ENCODE assay signal across 8 cellular contexts in the genomic region with DNA sequence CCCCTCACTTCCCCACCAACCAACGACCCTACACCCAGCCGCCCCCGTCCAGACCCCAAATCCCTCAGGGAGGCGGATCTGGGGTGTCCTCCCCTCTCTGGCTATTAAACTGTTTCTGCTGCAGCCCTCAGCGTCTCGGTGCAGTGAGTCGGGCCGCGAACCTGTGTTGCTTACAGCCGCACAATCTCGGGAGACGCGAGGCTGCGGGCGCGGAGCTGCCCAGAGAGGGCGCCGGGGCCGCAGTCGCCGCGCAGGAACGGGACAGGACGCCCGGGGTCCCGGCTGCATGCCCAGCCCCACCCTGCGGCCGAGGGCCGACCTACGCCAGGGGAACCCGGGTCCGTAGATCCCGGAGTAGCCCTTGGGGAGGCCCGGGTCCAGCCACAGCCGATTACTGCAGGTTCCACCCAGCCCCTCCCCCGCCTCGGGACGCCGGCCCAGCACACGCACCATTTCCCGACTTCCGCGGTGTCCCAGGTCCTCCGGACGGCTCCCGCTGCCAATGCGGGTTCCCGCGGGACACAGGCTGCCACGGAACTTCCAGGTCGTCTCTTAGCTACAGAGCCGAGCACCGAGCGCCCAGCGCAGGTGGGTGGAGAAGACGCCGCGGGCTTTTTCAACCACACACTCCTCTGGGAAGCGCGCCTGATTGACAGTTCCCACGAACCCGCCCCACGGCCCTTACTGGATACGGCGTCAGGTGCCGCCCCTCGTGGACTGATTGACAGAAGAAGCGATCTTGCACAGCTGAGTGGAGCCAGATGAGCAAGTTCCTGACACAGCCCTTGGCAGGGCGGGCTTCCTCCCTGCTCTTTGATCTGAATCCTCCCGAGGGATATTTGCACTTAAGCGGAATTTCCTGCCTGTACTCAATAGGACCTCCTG. TPM values are rescaled to one million over a fixed set of nuclear protein-coding genes. Genes with fewer than 3 reads are reported as not detected.
DNase-seq lines count a peak whose midpoint lies in the region; ATAC-seq and TF ChIP-seq lines count a peak whose summit lies in the region.

A gene (minus strand): TSS at position 654 of the 885 bp plus-strand sequence. CDS start 201 bp downstream, at position 453.

- POLR2A ChIA-PET in RWPE1 (lab: Yijun Ruan, JAX; ENCODE audit: low non-redundant PET) = no interaction called here

- H3K9me2 ChIP-seq in DOHH2 (replicated peaks; ENCODE audit: control insufficient read depth, low read length) (no peaks in the 10 kb centered on the region), GM23338 (ENCODE audit: insufficient read depth) (no peaks in the 10 kb centered on the region)

- H3K27ac ChIP-seq in DOHH2 (ENCODE audit: low read depth, low read length) = peak within 1 kb of the TSS; percentile 50
- 0 out of 2 replicates have a peak within 1 kb of the TSS, but pooled peaks have one; percentile 53 for H3K27ac ChIP-seq in GM23338 (ENCODE audit: low read depth)
- H3K27ac ChIP-seq in RWPE1 = peak within 1 kb of the TSS; percentile 94

- peaks cover 4% of the 10 kb centered on the region; the same call in 2 of the 3 replicates for H3K4me1 Mint-ChIP-seq in GM23338
- peaks cover 6% of the 10 kb centered on the region for H3K4me1 Mint-ChIP-seq in nephron progenitor cell
- H3K4me1 Mint-ChIP-seq in stimulated activated naive CD8-positive, alpha-beta T cell treated with anti-CD3 and anti-CD28 coated beads, Interleukin-15, Interleukin-2, amounts not matched to agents 100 ng/mL and 50 ng/mL, for 24 hours (ENCODE audit: low read depth) = peaks cover 20% of the 10 kb centered on the region

- H3K27me3 Mint-ChIP-seq in GM23338 (ENCODE audit: insufficient read depth, low read depth, poor library complexity) (peaks cover 13% of the 10 kb centered on the region), nephron progenitor cell (ENCODE audit: low read depth, poor library complexity) (no peaks in the 10 kb centered on the region)
- H3K27me3 Mint-ChIP-seq in stimulated activated naive CD8-positive, alpha-beta T cell treated with anti-CD3 and anti-CD28 coated beads, Interleukin-15, Interleukin-2, amounts not matched to agents 100 ng/mL and 50 ng/mL, for 24 hours = no peaks in the 10 kb centered on the region

- H3K4me2 ChIP-seq in DOHH2 (ENCODE audit: low read length) = peak within 1 kb of the TSS; percentile 97
- peak within 1 kb of the TSS; percentile 96 for H3K4me2 ChIP-seq in GM23338

- H3K27me3 ChIP-seq in DOHH2 (ENCODE audit: control insufficient read depth, low read length) (peaks cover 2% of the 10 kb centered on the region; the same call in 1 of the 2 replicates), GM23338 (ENCODE audit: insufficient read depth) (no peaks in the 10 kb centered on the region)

- no peaks in the 10 kb centered on the region for H3K36me3 ChIP-seq in DOHH2 (ENCODE audit: control insufficient read depth, low read length)
- H3K36me3 ChIP-seq in GM23338 (ENCODE audit: insufficient read depth) = no peaks in the 10 kb centered on the region

- H3K4me3 Mint-ChIP-seq in GM23338 (peak within 1 kb of the TSS; percentile 86), nephron progenitor cell (peak within 1 kb of the TSS; percentile 88)
- H3K4me3 Mint-ChIP-seq in stimulated activated naive CD8-positive, alpha-beta T cell treated with anti-CD3 and anti-CD28 coated beads, Interleukin-15, Interleukin-2, amounts not matched to agents 100 ng/mL and 50 ng/mL, for 24 hours = peak within 1 kb of the TSS; percentile 90

- H3K4me1 ChIP-seq in DOHH2 (ENCODE audit: control insufficient read depth, low read length) (peaks cover 10% of the 10 kb centered on the region), GM23338 (ENCODE audit: insufficient read depth) (0 out of 2 replicates have a peak, but pooled peaks cover 4% of the 10 kb centered on the region)

- TF ChIP-seq CTCF in DOHH2 (IDR thresholded peaks at IDR 0.05; ENCODE audit: low read depth, low read length, poor library complexity, severe bottlenecking) (peak; percentile 40), GM23338 (conservative IDR thresholded peaks at IDR 0.05; ENCODE audit: low read depth in 2 of 2) (0 out of 4 replicates have a peak, but pooled peaks of 1 of the 2 experiments have one; percentile 8), RWPE1 (conservative IDR thresholded peaks at IDR 0.05; ENCODE audit: low read depth) (no peak), nephron progenitor cell (IDR thresholded peaks at IDR 0.05) (no peak)

- DNase-seq in GM23338 (ENCODE audit: low spot score) (peak; percentile 92), LHCN-M2 (ENCODE audit: low read depth) (peak; percentile 98), RWPE1 (ENCODE audit: low spot score) (peak; percentile 90), fibroblast of the conjunctiva (ENCODE audit: low read depth) (peak; percentile 92), nephron progenitor cell (peak; percentile 90)
- peak; percentile 71 for DNase-seq in activated T-helper 9 cell treated with anti-CD3 and anti-CD28 coated beads, Interleukin-2, amount 50 U/mL, for 16 hours (ENCODE audit: low read depth)

- H3K27ac Mint-ChIP-seq in GM23338 (peak within 1 kb of the TSS; percentile 59; the same call in 1 of the 2 replicates), nephron progenitor cell (peak within 1 kb of the TSS; percentile 68)
- peak within 1 kb of the TSS; percentile 77 for H3K27ac Mint-ChIP-seq in stimulated activated naive CD8-positive, alpha-beta T cell treated with anti-CD3 and anti-CD28 coated beads, Interleukin-15, Interleukin-2, amounts not matched to agents 100 ng/mL and 50 ng/mL, for 24 hours

- H4K20me1 ChIP-seq in DOHH2 (ENCODE audit: control insufficient read depth, insufficient read depth, low read depth, low read length) (no peaks in the 10 kb centered on the region), GM23338 (replicated peaks; ENCODE audit: insufficient read depth) (no peaks in the 10 kb centered on the region; the same call in 1 of the 2 replicates)

- H3K79me2 ChIP-seq in DOHH2 (ENCODE audit: control insufficient read depth, low read length) = peaks cover 8% of the 10 kb centered on the region
- H3K79me2 ChIP-seq in GM23338 (replicated peaks; ENCODE audit: insufficient read depth) = peaks cover 6% of the 10 kb centered on the region; the same call in 1 of the 2 replicates

- CTCF ChIA-PET in RWPE1 (lab: Yijun Ruan, JAX) = interaction anchor here (0.6 kb wide), 2 partner anchors 166 to 260 kb away, joined by 3 to 4 read pairs; no protein-coding TSS in a partner anchor

- peak within 1 kb of the TSS; percentile 93 for H3K4me3 ChIP-seq in DOHH2 (ENCODE audit: low read length)
- peak within 1 kb of the TSS; percentile 86 for H3K4me3 ChIP-seq in GM23338

- H3K9me3 ChIP-seq in DOHH2 (ENCODE audit: control insufficient read depth, insufficient read depth, low read length) = no peaks in the 10 kb centered on the region

- peak; percentile 89 for ATAC-seq in GM23338

- peak within 1 kb of the TSS; percentile 88 for H2AFZ ChIP-seq in GM23338

- no peaks in the 10 kb centered on the region for H3F3A ChIP-seq in DOHH2 (ENCODE audit: control insufficient read depth, insufficient read depth)
- H3F3A ChIP-seq in GM23338 (replicated peaks; ENCODE audit: low read depth) = 0 out of 2 replicates have a peak, but pooled peaks cover 3% of the 10 kb centered on the region

- H3K9me3 Mint-ChIP-seq in GM23338 (peaks cover 29% of the 10 kb centered on the region), nephron progenitor cell (peaks cover 66% of the 10 kb centered on the region)
- H3K9me3 Mint-ChIP-seq in stimulated activated naive CD8-positive, alpha-beta T cell treated with anti-CD3 and anti-CD28 coated beads, Interleukin-15, Interleukin-2, amounts not matched to agents 100 ng/mL and 50 ng/mL, for 24 hours = peaks cover 7% of the 10 kb centered on the region

- H3K36me3 Mint-ChIP-seq in GM23338 (ENCODE audit: low read depth) (peaks cover 10% of the 10 kb centered on the region), nephron progenitor cell (ENCODE audit: low read depth) (peaks cover 37% of the 10 kb centered on the region)
- H3K36me3 Mint-ChIP-seq in stimulated activated naive CD8-positive, alpha-beta T cell treated with anti-CD3 and anti-CD28 coated beads, Interleukin-15, Interleukin-2, amounts not matched to agents 100 ng/mL and 50 ng/mL, for 24 hours (ENCODE audit: low read depth) = peaks cover 12% of the 10 kb centered on the region

TF ChIP-seq in GM23338, 12 proteins besides CTCF, POLR2A, EP300 and RAD21:
- TF ChIP-seq EZH2 (IDR thresholded peaks at IDR 0.05; ENCODE audit: low read depth, unreplicated experiment) (no peak), POLR2AphosphoS5 (IDR thresholded peaks at IDR 0.05; ENCODE audit: low read depth) (peak; percentile 77)
TF ChIP-seq in GM23338: peak in this region for 1.

RNA-seq across cellular contexts. Expression of the gene that starts here (rescaled TPM):
- 5.3 and 5.7 TPM in 2 replicates for total RNA-seq in GM23338 (2014; rRNA removed; shearing (Covaris generic))
- 3.7 and 4.1 TPM in 2 replicates for polyA plus RNA-seq in GM23338 (2016; fragmentation: Nextera tagmentation; extraction: Ambion mirVana)
- total RNA-seq in LHCN-M2 (2014; rRNA removed) = 4.3 and 4.9 TPM in 2 replicates
- polyA plus RNA-seq in LHCN-M2 (2012) = 0.94 TPM

Comparison
In these comparisons a context has a peak if more than half of its experiments do, and no peak if none do; other contexts are left out.
1. Peak in every context shown above with its lines: DNase-seq, ATAC-seq, H3K4me3 ChIP-seq and H3K27ac ChIP-seq.